ENCODE assay signal across 13 cellular contexts in genomic region chr15:26087881-26088280, GRCh38.
"Had no signal": no experiment of that assay in that cellular context is flagged by ENCODE, and none has a peak within 500 bp of the region (broad histone marks: within the 10 kb centered on the region; RNA-seq: fewer than 3 reads in every experiment).

No MANE protein-coding gene starts in this region.

- ATAC-seq: activated CD8-positive, alpha-beta T cell treated with anti-CD3 and anti-CD28 coated beads for 36 hours; naive thymus-derived CD8-positive, alpha-beta T cell; right cardiac atrium; T-cell had no signal

- DNase-seq: activated CD8-positive, alpha-beta memory T cell treated with anti-CD3 and anti-CD28 coated beads, Interleukin-2, amount 50 U/mL, for 48 hours; activated CD8-positive, alpha-beta T cell treated with anti-CD3 and anti-CD28 coated beads for 36 hours; activated naive CD4-positive, alpha-beta T cell treated with anti-CD3 and anti-CD28 coated beads for 36 hours; naive thymus-derived CD8-positive, alpha-beta T cell; right cardiac atrium; stimulated activated CD4-positive, alpha-beta T cell treated with anti-CD3 and anti-CD28 coated beads, Interleukin-12 subunit alpha, Interleukin-12 subunit beta, amount 100 ng/mL, for 4 hours; stimulated activated naive CD4-positive, alpha-beta T cell treated with Interleukin-2 at 50 U/mL for 16 hours; T-cell had no signal

- H3K27ac Mint-ChIP-seq: activated CD8-positive, alpha-beta T cell treated with anti-CD3 and anti-CD28 coated beads for 36 hours; activated naive CD4-positive, alpha-beta T cell treated with anti-CD3 and anti-CD28 coated beads for 36 hours; activated T-helper 1 cell treated with anti-CD3 and anti-CD28 coated beads, Interleukin-12 subunit alpha, Interleukin-12 subunit beta, Interleukin-2, Interleukin-4 antibody, amounts not matched to agents 30 ng/mL and 10 ng/mL and 1 ng/mL, durations not matched to agents 14 hours and 24 hours and 36 hours; T-cell had no signal

- H3K36me3 Mint-ChIP-seq: brain; naive thymus-derived CD8-positive, alpha-beta T cell; T-cell had no signal

- H3K9me3 Mint-ChIP-seq: activated CD8-positive, alpha-beta T cell treated with anti-CD3 and anti-CD28 coated beads for 36 hours; activated naive CD4-positive, alpha-beta T cell treated with anti-CD3 and anti-CD28 coated beads for 36 hours; activated T-helper 1 cell treated with anti-CD3 and anti-CD28 coated beads, Interleukin-12 subunit alpha, Interleukin-12 subunit beta, Interleukin-2, Interleukin-4 antibody, amounts not matched to agents 30 ng/mL and 10 ng/mL and 1 ng/mL, durations not matched to agents 14 hours and 24 hours and 36 hours; naive thymus-derived CD8-positive, alpha-beta T cell; T-cell had no signal

- H3K9me3 ChIP-seq: neutrophil had no signal

- H3K4me3 ChIP-seq: lung had no signal

- H3K36me3 ChIP-seq: neutrophil had no signal

- H3K4me3 Mint-ChIP-seq: activated CD8-positive, alpha-beta T cell treated with anti-CD3 and anti-CD28 coated beads for 36 hours; activated naive CD4-positive, alpha-beta T cell treated with anti-CD3 and anti-CD28 coated beads for 36 hours; activated T-helper 1 cell treated with anti-CD3 and anti-CD28 coated beads, Interleukin-12 subunit alpha, Interleukin-12 subunit beta, Interleukin-2, Interleukin-4 antibody, amounts not matched to agents 30 ng/mL and 10 ng/mL and 1 ng/mL, durations not matched to agents 14 hours and 24 hours and 36 hours; brain; naive thymus-derived CD8-positive, alpha-beta T cell; T-cell had no signal

- H3K27me3 Mint-ChIP-seq: brain had no signal

- H3K27ac ChIP-seq: neutrophil, VCaP had no signal
